ENCODE assay signal across 18 cellular contexts in genomic region chr5:124515494-124516222, GRCh38.
DNase-seq lines count a peak whose midpoint lies in the region; ATAC-seq and TF ChIP-seq lines count a peak whose summit lies in the region.
"Had no signal": no experiment of that assay in that cellular context is flagged by ENCODE, and none has a peak within 500 bp of the region (broad histone marks: within the 10 kb centered on the region; RNA-seq: fewer than 3 reads in every experiment).

No MANE protein-coding gene starts in this region.

- H3K4me1 ChIP-seq in adipocyte (ENCODE audit: control insufficient read depth, insufficient read depth, low read length), result peaks cover 66% of the 10 kb centered on the region
- H3K4me1 ChIP-seq in vagina, result peaks cover 4% of the 10 kb centered on the region
- H3K4me1 ChIP-seq in transverse colon, result peaks cover 0 to 14% (median 0%) of the 10 kb centered on the region in 4 donors

- H3K9me3 ChIP-seq in adipocyte (ENCODE audit: control insufficient read depth, low read length) (no peaks in the 10 kb centered on the region), vagina (no peaks in the 10 kb centered on the region), transverse colon (no peaks in the 10 kb centered on the region)
- H3K9me3 ChIP-seq: MG63 had no signal

- no peak for TF ChIP-seq CTCF in vagina (IDR thresholded peaks at IDR 0.05)
- TF ChIP-seq CTCF in transverse colon (IDR thresholded peaks at IDR 0.05), result no peak

- WGBS in transverse colon (ENCODE audit: low coverage in 1 of 2), 2 donors, result 75 to 89% methylated on average over 3 of the region's 3 CpGs

- in situ Hi-C loops in transverse colon (cut with MboI; ENCODE audit: low pct_ligation_motif_present in 1 of 4, low pct_unique_long_range_greater_than_20kb in 1 of 4, low sequenced_read_pairs in 3 of 4), result no loop called here

- H3K27me3 ChIP-seq in adipocyte (replicated peaks; ENCODE audit: control insufficient read depth, insufficient read depth, low read length), result no peaks in the 10 kb centered on the region
- H3K27me3 ChIP-seq in vagina, result no peaks in the 10 kb centered on the region
- no peaks in the 10 kb centered on the region for H3K27me3 ChIP-seq in transverse colon
- H3K27me3 ChIP-seq: MG63 had no signal

- DNase-seq in NCI-H345 (lab: John Stamatoyannopoulos, UW) (peak; percentile 19), NCI-H345 treated with DMSO at 0.1 percent for 48 hours (lab: John Stamatoyannopoulos, UW; ENCODE audit: unreplicated experiment) (no peak), DMS53 (lab: John Stamatoyannopoulos, UW) (peak; percentile 55), adipocyte (ENCODE audit: low read depth) (peak; percentile 43), left lobe of liver (ENCODE audit: low spot score) (no peak), DMS 273 treated with DMSO at 0.1 percent for 48 hours (lab: John Stamatoyannopoulos, UW) (no peak), vagina (ENCODE audit: extremely low spot score in 2 of 2) (no peak), transverse colon (no peak)
- DNase-seq: AML-193; C1 segment of cervical spinal cord; CD8-positive, alpha-beta T cell; Kasumi-1; MG63; NCI-H1417; NCI-H187 treated with DMSO at 0.1 percent for 48 hours; NCI-H2107 had no signal

- H3K4me3 ChIP-seq in adipocyte (ENCODE audit: low read length), result no peak overlapping the region
- no peak overlapping the region for H3K4me3 ChIP-seq in vagina
- no peak overlapping the region for H3K4me3 ChIP-seq in transverse colon
- H3K4me3 ChIP-seq: MG63 had no signal

- no peak overlapping the region for H3K27ac ChIP-seq in vagina
- H3K27ac ChIP-seq in transverse colon, result no peak overlapping the region

- H3K9ac ChIP-seq in adipocyte (ENCODE audit: low read length), result no peak overlapping the region

- no peak for TF ChIP-seq EP300 in transverse colon (IDR thresholded peaks at IDR 0.05; ENCODE audit: low read depth)

- no peaks in the 10 kb centered on the region for H3K36me3 ChIP-seq in adipocyte (ENCODE audit: control insufficient read depth, insufficient read depth, low read length, severe bottlenecking)
- no peaks in the 10 kb centered on the region for H3K36me3 ChIP-seq in vagina
- H3K36me3 ChIP-seq in transverse colon, result no peaks in the 10 kb centered on the region
- H3K36me3 ChIP-seq: MG63 had no signal

- intact Hi-C loops in vagina (cut with DNase I), result loop anchor here (5.0 kb wide), 1 partner anchor 972 kb away; no protein-coding TSS in a partner anchor
- intact Hi-C loops in transverse colon (cut with DNase I; ENCODE audit: low total_unique reads), result no loop called here

- no peak for TF ChIP-seq POLR2A in vagina (IDR thresholded peaks at IDR 0.05)
- TF ChIP-seq POLR2A in transverse colon (IDR thresholded peaks at IDR 0.05), result no peak

- peak; percentile 28 for ATAC-seq in left lobe of liver
- ATAC-seq: CD8-positive, alpha-beta T cell; Panc1; SK-N-SH treated with all-trans-retinoic acid at 6 μM for 48 hours had no signal

Comparison
In these comparisons a context has a peak if more than half of its experiments do, and no peak if none do; other contexts are left out.
1. DNase-seq: peak in NCI-H345 (single experiment), DMS53 (single experiment) and adipocyte (single experiment); none in NCI-H345 treated with DMSO at 0.1 percent for 48 hours (single experiment), left lobe of liver (single experiment), DMS 273 treated with DMSO at 0.1 percent for 48 hours (single experiment), vagina (0 of 2) and transverse colon (single experiment).